In genomic region chr9:89318123-89319014, GRCh38 we compare ENCODE assay signal across 8 cellular contexts. TPM values are rescaled to one million over a fixed set of nuclear protein-coding genes. Genes with fewer than 3 reads are reported as not detected.
A peak's percentile ranks its signal among the peaks of the same experiment; 100 is the strongest.
DNase-seq lines count a peak whose midpoint lies in the region; ATAC-seq and TF ChIP-seq lines count a peak whose summit lies in the region.

Gene SECISBP2 (plus strand): TSS chr9:89318500. CDS start chr9:89318577, 77 bp downstream.

- H3K9me3 ChIP-seq in heart right ventricle (no peaks in the 10 kb centered on the region), upper lobe of right lung (no peaks in the 10 kb centered on the region)

- H3K4me3 ChIP-seq in heart right ventricle (peak within 1 kb of the TSS; percentile 56 to 81 (median 67)), upper lobe of right lung (peak within 1 kb of the TSS; percentile 67)

- DNase-seq in GM13977 (ENCODE audit: low spot score) (peak; percentile 92), NCI-H146 treated with DMSO at 0.1 percent for 48 hours (lab: John Stamatoyannopoulos, UW; ENCODE audit: unreplicated experiment) (peak; percentile 86), amniotic epithelial cell (ENCODE audit: low read depth) (peak; percentile 93), heart right ventricle (peak; percentile 96 to 97), posterior vena cava (ENCODE audit: low spot score) (peak; percentile 99), upper lobe of right lung (peak; percentile 99)

- H3K4me1 ChIP-seq in heart right ventricle: peaks cover 5 to 62% (median 39%) of the 10 kb centered on the region in 9 donors
- peaks cover 26% of the 10 kb centered on the region for H3K4me1 ChIP-seq in upper lobe of right lung

- WGBS in heart right ventricle, 2 donors: 0% methylated on average over 86 to 91 of the region's 91 CpGs

- intact Hi-C loops in T-helper 1 cell treated with Interleukin-12 subunit alpha and Interleukin-12 subunit beta and Interleukin-4 antibody, amounts not matched to agents 30 ng/mL and 1 ng/mL, for 36 hours (cut with micrococcal nuclease): loop anchor here (1.0 to 10.0 kb wide), 17 partner anchors 8 to 1014 kb away; partner anchors contain the start of genes GADD45G and SEMA4D
- intact Hi-C loops in heart right ventricle (cut with DNase I): loop anchor here in 5 of 10 donors (1.0 to 5.0 kb wide), 3 partner anchors 229 to 231 kb away; no protein-coding TSS in a partner anchor
- intact Hi-C loops in posterior vena cava (cut with DNase I): no loop called here
- intact Hi-C loops in upper lobe of right lung (cut with DNase I): no loop called here

- H3K27ac ChIP-seq in heart right ventricle (peak within 1 kb of the TSS; percentile 98 to 100 (median 99)), upper lobe of right lung (peak within 1 kb of the TSS; percentile 99)

- ATAC-seq in HG02884 (IDR thresholded peaks at IDR 0.05; ENCODE audit: unreplicated experiment) (peak; percentile 88), heart right ventricle (peak; percentile 98 to 99 (median 99)), upper lobe of right lung (peak; percentile 99)

- H3K27me3 ChIP-seq in heart right ventricle (no peaks in the 10 kb centered on the region), upper lobe of right lung (no peaks in the 10 kb centered on the region)

- in situ Hi-C loops in GM13977 (cut with MboI; ENCODE audit: low pct_unique_long_range_greater_than_20kb, low sequenced_read_pairs, unreplicated experiment): no loop called here

- H3K36me3 ChIP-seq in heart right ventricle (peaks cover 0 to 41% (median 0%) of the 10 kb centered on the region in 9 donors), upper lobe of right lung (peaks cover 21% of the 10 kb centered on the region)

- TF ChIP-seq CTCF in GM13977 (IDR thresholded peaks at IDR 0.05; ENCODE audit: extremely low read depth, insufficient read depth, missing control alignments): peak; percentile 67
- TF ChIP-seq CTCF in heart right ventricle (IDR thresholded peaks at IDR 0.05): peak in 7 of 9 donors; percentile 78 to 93 (median 82)
- peak; percentile 76 for TF ChIP-seq CTCF in upper lobe of right lung (IDR thresholded peaks at IDR 0.05)

RNA-seq across cellular contexts. Expression of gene SECISBP2, which starts in this region (rescaled TPM):
- total RNA-seq in T-helper 1 cell treated with Interleukin-12 subunit alpha and Interleukin-12 subunit beta and Interleukin-4 antibody, amounts not matched to agents 30 ng/mL and 1 ng/mL, for 36 hours: 46.6 and 51.4 TPM in 2 replicates
- total RNA-seq in heart right ventricle: 10 to 100 TPM; 13.9 to 18.8 (median 17.0) TPM
- polyA plus RNA-seq in heart right ventricle: 10 to 100 TPM; 15.7 to 20.1 TPM
- 10 to 100 TPM; 35.2 to 36.3 TPM for total RNA-seq in posterior vena cava
- total RNA-seq in upper lobe of right lung: 58.0 TPM

Comparison
In these comparisons a context has a peak if more than half of its experiments do, and no peak if none do; other contexts are left out.
1. Peak in every context shown above with its lines: DNase-seq, ATAC-seq, H3K4me3 ChIP-seq and H3K27ac ChIP-seq.